1 cellular context compared by ENCODE assay signal in the genomic region with DNA sequence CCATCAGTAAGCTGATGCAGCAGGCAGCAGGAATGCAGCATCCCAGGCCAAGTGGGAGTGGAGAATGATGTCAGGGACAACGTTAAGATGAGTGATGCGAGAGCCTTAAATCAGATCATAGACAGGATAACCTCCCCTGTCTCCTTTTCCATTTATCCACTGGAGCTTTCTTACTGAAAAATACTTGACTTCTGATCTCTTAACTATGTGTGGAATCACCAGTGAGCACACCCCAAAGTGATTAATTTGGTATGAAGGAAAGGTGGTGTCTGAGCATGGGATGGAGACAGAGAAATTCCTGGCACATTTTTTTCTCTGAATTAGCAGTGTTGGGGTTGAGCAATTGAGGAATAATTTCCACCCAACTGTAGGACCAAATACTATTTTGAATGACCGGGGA.
A peak's percentile ranks its signal among the peaks of the same experiment; 100 is the strongest.
TF ChIP-seq lines count a peak whose summit lies in the region.

No MANE protein-coding gene starts in this region.

TF ChIP-seq in SK-N-SH, 30 proteins besides CTCF, POLR2A, EP300 and RAD21:
- no peak for TF ChIP-seq GATA2 (CRISPR knock-in tag; IDR thresholded peaks at IDR 0.05)
- TF ChIP-seq PBX3 (IDR thresholded peaks at IDR 0.05) = peak; percentile 41; the same call in 1 of the 2 replicates
